In genomic region chr4:14165253-14165942, GRCh38 we compare ENCODE assay signal across 11 cellular contexts.
A peak's percentile ranks its signal among the peaks of the same experiment; 100 is the strongest.
DNase-seq lines count a peak whose midpoint lies in the region; ATAC-seq and TF ChIP-seq lines count a peak whose summit lies in the region.
"Had no signal": no experiment of that assay in that cellular context is flagged by ENCODE, and none has a peak within 500 bp of the region (broad histone marks: within the 10 kb centered on the region; RNA-seq: fewer than 3 reads in every experiment).

No MANE protein-coding gene starts in this region.

- no peaks in the 10 kb centered on the region for H3K27me3 ChIP-seq in gastrocnemius medialis

- H3K9me3 Mint-ChIP-seq in HFFc6 (no peaks in the 10 kb centered on the region), T-cell (no peaks in the 10 kb centered on the region)
- H3K9me3 Mint-ChIP-seq: brain had no signal

- H3K36me3 Mint-ChIP-seq in HFFc6 (ENCODE audit: low read depth), result no peaks in the 10 kb centered on the region; the same call in 1 of the 2 replicates
- H3K36me3 Mint-ChIP-seq in T-cell, result no peaks in the 10 kb centered on the region
- H3K36me3 Mint-ChIP-seq: brain had no signal

- H3K36me3 ChIP-seq in gastrocnemius medialis, result no peaks in the 10 kb centered on the region

- H3K4me1 ChIP-seq in gastrocnemius medialis, result peaks cover 0 to 6% of the 10 kb centered on the region in 2 donors

- H3K27me3 Mint-ChIP-seq in HFFc6 (ENCODE audit: insufficient read depth), result no peaks in the 10 kb centered on the region
- no peaks in the 10 kb centered on the region for H3K27me3 Mint-ChIP-seq in T-cell
- H3K27me3 Mint-ChIP-seq: progenitor cell of endocrine pancreas had no signal

- CTCF ChIA-PET in T-cell (lab: Charles Lee), result interaction anchor here in 1 of 2 donors (0.6 kb wide), 1 partner anchor 719 kb away, joined by 3 read pairs; no protein-coding TSS in a partner anchor

- no peak overlapping the region for H3K4me3 ChIP-seq in gastrocnemius medialis

- POLR2A ChIA-PET in T-cell (lab: Charles Lee), result interaction anchor here in 1 of 2 donors (0.6 kb wide), 1 partner anchor 517 kb away, joined by 6 read pairs; no protein-coding TSS in a partner anchor

- in situ Hi-C loops in gastrocnemius medialis (cut with MboI; ENCODE audit: low sequenced_read_pairs in 4 of 4), result no loop called here

- intact Hi-C loops in gastrocnemius medialis (cut with DNase I; ENCODE audit: low total_unique reads), result no loop called here

- DNase-seq in gastrocnemius medialis (peak; percentile 2 to 17), HFFc6 (no peak), NCI-H187 treated with DMSO at 0.1 percent for 48 hours (lab: John Stamatoyannopoulos, UW) (no peak), T-cell (no peak)
- DNase-seq: NCI-H2081 had no signal

- no peak for TF ChIP-seq POLR2A in gastrocnemius medialis (IDR thresholded peaks at IDR 0.05)

- ATAC-seq in GM18909 (IDR thresholded peaks at IDR 0.05; ENCODE audit: poor library complexity, unreplicated experiment) (peak; percentile 100), HG02588 (IDR thresholded peaks at IDR 0.05; ENCODE audit: unreplicated experiment) (peak; percentile 100), HG03565 (IDR thresholded peaks at IDR 0.05; ENCODE audit: unreplicated experiment) (peak; percentile 99), gastrocnemius medialis (no peak), T-cell (replicated peaks in 1 of 4) (no peak)

- H3K4me3 Mint-ChIP-seq in HFFc6 (no peak overlapping the region), T-cell (no peak overlapping the region)
- H3K4me3 Mint-ChIP-seq: brain had no signal

- no peaks in the 10 kb centered on the region for H3K9me3 ChIP-seq in gastrocnemius medialis

- H3K4me1 Mint-ChIP-seq in HFFc6 (ENCODE audit: low read depth), result peaks cover 41% of the 10 kb centered on the region
- H3K4me1 Mint-ChIP-seq in T-cell, result peaks cover 0 to 2% (median 0%) of the 10 kb centered on the region in 3 donors

- H3K27ac ChIP-seq in gastrocnemius medialis, result no peak overlapping the region
- H3K27ac ChIP-seq: VCaP had no signal

- no peak for TF ChIP-seq CTCF in gastrocnemius medialis (IDR thresholded peaks at IDR 0.05 in 4 of 5, conservative IDR thresholded peaks at IDR 0.05 in 1 of 5)
- no peak for TF ChIP-seq CTCF in HFFc6 (IDR thresholded peaks at IDR 0.05)

- H3K27ac Mint-ChIP-seq in HFFc6 (no peak overlapping the region), T-cell (no peak overlapping the region)
- H3K27ac Mint-ChIP-seq: brain, progenitor cell of endocrine pancreas had no signal

Comparison
In these comparisons a context has a peak if more than half of its experiments do, and no peak if none do; other contexts are left out.
1. ATAC-seq: peak in GM18909 (single experiment), HG02588 (single experiment) and HG03565 (single experiment); none in gastrocnemius medialis (0 of 2) and T-cell (0 of 4).
2. DNase-seq: peak in gastrocnemius medialis (2 of 2); none in HFFc6 (single experiment), NCI-H187 treated with DMSO at 0.1 percent for 48 hours (single experiment) and T-cell (0 of 34).